Comparison of ENCODE assay signal across 22 cellular contexts in genomic region chr7:19268737-19269136, GRCh38.
DNase-seq lines count a peak whose midpoint lies in the region; ATAC-seq and TF ChIP-seq lines count a peak whose summit lies in the region.
"Had no signal": no experiment of that assay in that cellular context is flagged by ENCODE, and none has a peak within 500 bp of the region (broad histone marks: within the 10 kb centered on the region; RNA-seq: fewer than 3 reads in every experiment).

No MANE protein-coding gene starts in this region.

- no peaks in the 10 kb centered on the region for H3K36me3 Mint-ChIP-seq in activated naive CD4-positive, alpha-beta T cell treated with anti-CD3 and anti-CD28 coated beads, Interleukin-2, amount 50 U/mL, for 72 hours

- TF ChIP-seq CTCF in osteoblast (IDR thresholded peaks at IDR 0.05; ENCODE audit: extremely low read depth, low read depth, low read length) = no peak
- no peak for TF ChIP-seq CTCF in Peyer's patch (IDR thresholded peaks at IDR 0.05)

- no peak overlapping the region for H3K27ac ChIP-seq in osteoblast (ENCODE audit: low read depth, low read length)
- H3K27ac ChIP-seq in Peyer's patch = no peak overlapping the region
- H3K27ac ChIP-seq: BLaER1, skin epidermis, suprapubic skin had no signal

- peak overlapping the region; percentile 70 for H3K4me2 ChIP-seq in osteoblast (ENCODE audit: insufficient read depth, low read length)
- H3K4me2 ChIP-seq: BLaER1 had no signal

- H4K20me1 ChIP-seq in osteoblast (ENCODE audit: insufficient read depth, low read length) = no peaks in the 10 kb centered on the region
- H4K20me1 ChIP-seq: BLaER1 had no signal

- DNase-seq in EL (peak; percentile 13), NCI-H69 (lab: John Stamatoyannopoulos, UW) (peak; percentile 63), dedifferentiated amniotic fluid mesenchymal stem cell (ENCODE audit: extremely low spot score) (peak; percentile 26), osteoblast (ENCODE audit: insufficient read length, low spot score, missing footprints) (no peak), NCI-H748 treated with DMSO at 0.1 percent for 48 hours (lab: John Stamatoyannopoulos, UW) (no peak), Peyer's patch (no peak)
- no peak for DNase-seq in activated naive CD4-positive, alpha-beta T cell treated with anti-CD3 and anti-CD28 coated beads, Interleukin-2, amount 50 U/mL, for 72 hours (ENCODE audit: low spot score in 2 of 2)
- DNase-seq: activated CD4-positive, alpha-beta memory T cell treated with anti-CD3 and anti-CD28 coated beads, Interleukin-2, amount 10 ng/mL, durations not matched to agents 7 days and 5 days; activated CD4-positive, CD25-positive, alpha-beta regulatory T cell treated with anti-CD3 and anti-CD28 coated beads, Interleukin-2, amount 50 U/mL, for 72 hours; activated effector memory CD4-positive, alpha-beta T cell treated with Interleukin-2 at 50 U/mL for 16 hours; COR-L47; effector CD8-positive, alpha-beta T cell; erythroblast; kidney; NCI-H2029 treated with DMSO at 0.1 percent for 48 hours; stimulated activated CD4-positive, alpha-beta T cell treated with anti-CD3 and anti-CD28 coated beads, Interleukin-1b, Interleukin-23, amount 100 ng/mL, for 48 hours; T-helper 1 cell had no signal

- H3K9me3 ChIP-seq in osteoblast (ENCODE audit: low read depth, low read length) = no peaks in the 10 kb centered on the region
- H3K9me3 ChIP-seq in Peyer's patch = no peaks in the 10 kb centered on the region
- H3K9me3 ChIP-seq: BLaER1, suprapubic skin had no signal

- peak overlapping the region; percentile 33 for H3K4me3 ChIP-seq in osteoblast (ENCODE audit: insufficient read depth, low read length)
- no peak overlapping the region for H3K4me3 ChIP-seq in Peyer's patch
- H3K4me3 ChIP-seq: BLaER1, lung, skin epidermis, suprapubic skin had no signal

- peaks cover 4% of the 10 kb centered on the region for H3K4me1 ChIP-seq in osteoblast (ENCODE audit: insufficient read depth, low read length)
- no peaks in the 10 kb centered on the region for H3K4me1 ChIP-seq in Peyer's patch
- H3K4me1 ChIP-seq: BLaER1, suprapubic skin had no signal

- no peak for ATAC-seq in GM18873 (IDR thresholded peaks at IDR 0.05; ENCODE audit: low FRiP score, unreplicated experiment)
- no peak for ATAC-seq in activated naive CD4-positive, alpha-beta T cell treated with anti-CD3 and anti-CD28 coated beads, Interleukin-2, amount 50 U/mL, for 72 hours

- no peaks in the 10 kb centered on the region for H3K27me3 ChIP-seq in osteoblast (ENCODE audit: insufficient read depth, low read length)
- no peaks in the 10 kb centered on the region for H3K27me3 ChIP-seq in Peyer's patch
- H3K27me3 ChIP-seq: BLaER1, suprapubic skin had no signal

- H3K27ac Mint-ChIP-seq in activated naive CD4-positive, alpha-beta T cell treated with anti-CD3 and anti-CD28 coated beads, Interleukin-2, amount 50 U/mL, for 72 hours = no peak overlapping the region
- H3K27ac Mint-ChIP-seq: activated CD4-positive, alpha-beta memory T cell treated with anti-CD3 and anti-CD28 coated beads, Interleukin-2, amount 10 ng/mL, durations not matched to agents 7 days and 5 days had no signal

- peaks cover 0 to 8% of the 10 kb centered on the region in 2 donors for H3K9me3 Mint-ChIP-seq in activated naive CD4-positive, alpha-beta T cell treated with anti-CD3 and anti-CD28 coated beads, Interleukin-2, amount 50 U/mL, for 72 hours

- H3K36me3 ChIP-seq in osteoblast (ENCODE audit: insufficient read depth, low read length) (no peaks in the 10 kb centered on the region), Peyer's patch (no peaks in the 10 kb centered on the region)
- H3K36me3 ChIP-seq: BLaER1, suprapubic skin had no signal

- no peak for TF ChIP-seq POLR2A in Peyer's patch (IDR thresholded peaks at IDR 0.05)

- peak overlapping the region; percentile 2 for H2AFZ ChIP-seq in osteoblast (ENCODE audit: low read length)

- no peaks in the 10 kb centered on the region for H3K79me2 ChIP-seq in osteoblast (ENCODE audit: insufficient read depth, low read length)

Comparison
In these comparisons a context has a peak if more than half of its experiments do, and no peak if none do; other contexts are left out.
1. DNase-seq: peak in EL (single experiment), NCI-H69 (single experiment) and dedifferentiated amniotic fluid mesenchymal stem cell (single experiment); none in osteoblast (single experiment), NCI-H748 treated with DMSO at 0.1 percent for 48 hours (single experiment), Peyer's patch (0 of 3) and activated naive CD4-positive, alpha-beta T cell treated with anti-CD3 and anti-CD28 coated beads, Interleukin-2, amount 50 U/mL, for 72 hours (0 of 2).